Comparison of ENCODE assay signal across 8 cellular contexts in genomic region chr12:15590180-15590826, GRCh38.
DNase-seq lines count a peak whose midpoint lies in the region; ATAC-seq and TF ChIP-seq lines count a peak whose summit lies in the region.

No MANE protein-coding gene starts in this region.

- POLR2A ChIA-PET in WTC11 (lab: Charles Lee) = no interaction called here

- peaks cover 17% of the 10 kb centered on the region for H3K4me1 Mint-ChIP-seq in WTC11

- no peaks in the 10 kb centered on the region for H3K9me3 Mint-ChIP-seq in WTC11

- H3K27me3 Mint-ChIP-seq in WTC11 (ENCODE audit: low read depth) = peaks cover 5% of the 10 kb centered on the region

- H3K36me3 ChIP-seq in colonic mucosa = no peaks in the 10 kb centered on the region

- no peaks in the 10 kb centered on the region for H3K9me3 ChIP-seq in colonic mucosa

- TF ChIP-seq CTCF in WTC11 (IDR thresholded peaks at IDR 0.05) (peak; percentile 56), colonic mucosa (IDR thresholded peaks at IDR 0.05) (peak; percentile 81)

- H3K36me3 Mint-ChIP-seq in WTC11 = no peaks in the 10 kb centered on the region

- no peak overlapping the region for H3K27ac Mint-ChIP-seq in WTC11

- intact Hi-C loops in colonic mucosa (cut with DNase I) = loop anchor here (2.0 kb wide), 1 partner anchor 266 kb away; no protein-coding TSS in a partner anchor

- DNase-seq in Ammon's horn (ENCODE audit: low spot score) (peak; percentile 81), NCI-H2227 (lab: John Stamatoyannopoulos, UW; ENCODE audit: unreplicated experiment) (peak; percentile 61), WTC11 (ENCODE audit: low spot score) (peak; percentile 16), colonic mucosa (peak; percentile 70), left kidney (ENCODE audit: low read depth, low spot score) (peak; percentile 89)
- peak; percentile 22 to 46 for DNase-seq in stimulated activated CD4-positive, alpha-beta T cell treated with anti-CD3 and anti-CD28 coated beads, Interleukin-2, amount 100 ng/mL, for 48 hours

- peak overlapping the region; percentile 36 to 69 for H3K9ac ChIP-seq in colonic mucosa (ENCODE audit: low read depth in 2 of 2, low read length in 2 of 2)

- H3K4me1 ChIP-seq in colonic mucosa = no peaks in the 10 kb centered on the region

- ATAC-seq in GM19025 (IDR thresholded peaks at IDR 0.05; ENCODE audit: low read depth, unreplicated experiment) (peak; percentile 79), HG03159 (IDR thresholded peaks at IDR 0.05; ENCODE audit: unreplicated experiment) (peak; percentile 91), WTC11 (peak; percentile 93)

- H3K27ac ChIP-seq in colonic mucosa = no peak overlapping the region

- H3K4me3 Mint-ChIP-seq in WTC11 = peak overlapping the region; percentile 65

- H3K27me3 ChIP-seq in colonic mucosa = no peaks in the 10 kb centered on the region

- H3K4me3 ChIP-seq in colonic mucosa = peak overlapping the region; percentile 7

- CTCF ChIA-PET in WTC11 (lab: Charles Lee) = interaction anchor here (0.6 to 2.3 kb wide), 12 partner anchors 9 to 320 kb away, joined by 3 to 19 read pairs (median 3); no protein-coding TSS in a partner anchor

TF ChIP-seq in WTC11, 78 proteins besides CTCF, POLR2A, EP300 and RAD21:
- TF ChIP-seq ZNF263 (CRISPR knock-in tag; IDR thresholded peaks at IDR 0.05; ENCODE audit: low read depth) (peak; percentile 74), NFYB (CRISPR knock-in tag; conservative IDR thresholded peaks at IDR 0.05; ENCODE audit: low read depth) (no peak)

Comparison
In these comparisons a context has a peak if more than half of its experiments do, and no peak if none do; other contexts are left out.
1. DNase-seq: peak in every context shown above with its lines; median percentile 89 in left kidney; 81 in Ammon's horn; 70 in colonic mucosa; 61 in NCI-H2227; 34 in stimulated activated CD4-positive, alpha-beta T cell treated with anti-CD3 and anti-CD28 coated beads, Interleukin-2, amount 100 ng/mL, for 48 hours; 16 in WTC11.